ENCODE assay signal across 23 cellular contexts in the genomic region with DNA sequence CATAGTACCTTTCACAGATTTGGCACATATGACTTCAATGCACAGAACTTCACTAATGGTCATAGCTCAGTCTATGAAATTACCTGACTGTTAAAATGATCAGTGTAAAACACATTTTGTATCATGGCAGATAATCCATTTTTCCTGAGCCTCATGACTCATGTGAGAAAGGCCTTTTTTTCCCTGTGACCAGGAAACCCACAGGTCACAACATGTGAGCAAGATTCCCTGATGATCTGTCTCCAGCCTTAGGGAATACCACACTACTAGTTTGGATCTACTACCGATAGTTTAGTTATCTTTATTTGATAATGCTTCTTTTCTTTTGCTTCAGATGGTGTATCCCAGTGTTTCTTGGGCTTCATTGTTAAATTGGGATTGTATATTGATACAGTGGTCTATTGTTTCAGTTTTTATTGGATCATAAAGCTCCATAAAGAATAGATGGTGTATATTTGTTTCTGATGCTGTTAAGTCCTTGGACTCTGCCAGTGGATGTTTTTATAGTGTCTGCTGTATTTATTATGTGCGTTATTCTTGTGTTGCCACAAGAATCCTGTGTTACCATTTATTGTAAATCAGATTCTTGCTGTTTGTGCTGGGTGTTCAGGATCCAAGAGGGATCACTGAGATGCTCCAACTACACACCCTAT.
"Had no signal": no experiment of that assay in that cellular context is flagged by ENCODE, and none has a peak within 500 bp of the region (broad histone marks: within the 10 kb centered on the region; RNA-seq: fewer than 3 reads in every experiment).

No MANE protein-coding gene starts in this region.

- H3K4me1 Mint-ChIP-seq: activated CD4-positive, alpha-beta T cell treated with anti-CD3 and anti-CD28 coated beads for 36 hours; neural progenitor cell; stimulated activated effector memory CD8-positive, alpha-beta T cell treated with anti-CD3 and anti-CD28 coated beads, Interleukin-12 subunit alpha, Interleukin-12 subunit beta, amount 100 ng/mL, for 72 hours had no signal

- ATAC-seq: activated CD4-positive, alpha-beta T cell treated with anti-CD3 and anti-CD28 coated beads for 36 hours; heart right ventricle; left lobe of liver; lower lobe of right lung; naive thymus-derived CD4-positive, alpha-beta T cell; sciatic nerve; stimulated activated effector memory CD8-positive, alpha-beta T cell treated with anti-CD3 and anti-CD28 coated beads, Interleukin-12 subunit alpha, Interleukin-12 subunit beta, amount 100 ng/mL, for 72 hours had no signal

- H3K27me3 ChIP-seq: cardiac muscle cell, esophagus muscularis mucosa, heart right ventricle, neural progenitor cell, stomach, suprapubic skin, tibial nerve had no signal

- H3K9me3 Mint-ChIP-seq: activated naive CD4-positive, alpha-beta T cell treated with anti-CD3 and anti-CD28 coated beads, Interleukin-2, amount 10 ng/mL, durations not matched to agents 7 days and 5 days; stimulated activated effector memory CD8-positive, alpha-beta T cell treated with anti-CD3 and anti-CD28 coated beads, Interleukin-12 subunit alpha, Interleukin-12 subunit beta, amount 100 ng/mL, for 72 hours had no signal

- H3K27ac ChIP-seq: cardiac muscle cell, esophagus muscularis mucosa, heart right ventricle, lower lobe of right lung, neural progenitor cell, stomach, suprapubic skin, tibial nerve had no signal

- H3K4me1 ChIP-seq: lower lobe of right lung, neural progenitor cell, stomach, suprapubic skin had no signal

- H3K9me3 ChIP-seq: lower lobe of right lung, suprapubic skin had no signal

- H3K36me3 Mint-ChIP-seq: activated naive CD4-positive, alpha-beta T cell treated with anti-CD3 and anti-CD28 coated beads, Interleukin-2, amount 10 ng/mL, durations not matched to agents 7 days and 5 days; neural progenitor cell; stimulated activated effector memory CD8-positive, alpha-beta T cell treated with anti-CD3 and anti-CD28 coated beads, Interleukin-12 subunit alpha, Interleukin-12 subunit beta, amount 100 ng/mL, for 72 hours had no signal

- DNase-seq: activated B cell treated with CpG ODN at 0.5 μM for 24 hours; activated CD4-positive, alpha-beta T cell treated with anti-CD3 and anti-CD28 coated beads for 36 hours; activated CD4-positive, alpha-beta T cell treated with anti-CD3 and anti-CD28 coated beads, Interleukin-2, amount 50 U/mL, for 4 hours; activated effector memory CD4-positive, alpha-beta T cell treated with Interleukin-2 at 50 U/mL for 16 hours; activated naive CD4-positive, alpha-beta T cell treated with anti-CD3 and anti-CD28 coated beads, Interleukin-2, amount 10 ng/mL, durations not matched to agents 7 days and 5 days; activated T-cell treated with anti-CD3 and anti-CD28 coated beads, Interleukin-2, amount 50 U/mL, for 48 hours; amygdala; effector CD4-positive, alpha-beta T cell; heart right ventricle; islet precursor cell; lower lobe of right lung; naive thymus-derived CD4-positive, alpha-beta T cell; stimulated activated CD4-positive, alpha-beta T cell treated with anti-CD3 and anti-CD28 coated beads, Interleukin-2, amount 100 ng/mL, for 24 hours; stomach; T-helper 1 cell had no signal

- H3K27ac Mint-ChIP-seq: activated B cell treated with CpG ODN at 0.5 μM for 24 hours; activated CD4-positive, alpha-beta T cell treated with anti-CD3 and anti-CD28 coated beads for 36 hours; activated naive CD4-positive, alpha-beta T cell treated with anti-CD3 and anti-CD28 coated beads, Interleukin-2, amount 10 ng/mL, durations not matched to agents 7 days and 5 days; naive thymus-derived CD4-positive, alpha-beta T cell; neural progenitor cell; stimulated activated effector memory CD8-positive, alpha-beta T cell treated with anti-CD3 and anti-CD28 coated beads, Interleukin-12 subunit alpha, Interleukin-12 subunit beta, amount 100 ng/mL, for 72 hours had no signal

- H3K4me3 Mint-ChIP-seq: activated B cell treated with CpG ODN at 0.5 μM for 24 hours; activated CD4-positive, alpha-beta T cell treated with anti-CD3 and anti-CD28 coated beads for 36 hours; activated naive CD4-positive, alpha-beta T cell treated with anti-CD3 and anti-CD28 coated beads, Interleukin-2, amount 10 ng/mL, durations not matched to agents 7 days and 5 days; naive thymus-derived CD4-positive, alpha-beta T cell; neural progenitor cell; stimulated activated effector memory CD8-positive, alpha-beta T cell treated with anti-CD3 and anti-CD28 coated beads, Interleukin-12 subunit alpha, Interleukin-12 subunit beta, amount 100 ng/mL, for 72 hours had no signal
